In genomic region chr3:125481375-125481759, GRCh38 we compare ENCODE assay signal across 6 cellular contexts. TPM values are rescaled to one million over a fixed set of nuclear protein-coding genes. Genes with fewer than 3 reads are reported as not detected.
A peak's percentile ranks its signal among the peaks of the same experiment; 100 is the strongest.
DNase-seq lines count a peak whose midpoint lies in the region; ATAC-seq and TF ChIP-seq lines count a peak whose summit lies in the region.
"Not testable (repeated sequence)": the region's sequence is repeated elsewhere in the genome, so short reads cannot be mapped to it uniquely, and the experiment has no call there.

No MANE protein-coding gene starts in this region.

- H3K4me2 ChIP-seq in IMR-90 (ENCODE audit: low read depth, low read length); fibroblast of lung (ENCODE audit: extremely low read depth, insufficient read depth, low read length): not testable (repeated sequence)

- not testable (repeated sequence) for H3K27me3 ChIP-seq in AG04450 (ENCODE audit: control insufficient read depth, insufficient read depth, low read length); IMR-90 (ENCODE audit: control insufficient read depth, insufficient read depth, low read length); brain microvascular endothelial cell (replicated peaks); fibroblast of lung (ENCODE audit: control insufficient read depth, insufficient read depth, low read length)

- not testable (repeated sequence) for H2BK20ac ChIP-seq in IMR-90 (ENCODE audit: low read depth, low read length)

- not testable (repeated sequence) for H3K4me3 ChIP-seq in AG04450 (ENCODE audit: low read depth, low read length); IMR-90 (ENCODE audit: insufficient read depth, low read depth, low read length); brain microvascular endothelial cell (ENCODE audit: low read depth, low read length); fibroblast of lung (replicated peaks in 1 of 4; ENCODE audit: control extremely low read depth in 1 of 4, insufficient read depth in 1 of 4, low read depth in 3 of 4, low read length in 4 of 4)

- peaks cover 23% of the 10 kb centered on the region for H3K36me3 Mint-ChIP-seq in activated CD4-positive, alpha-beta T cell treated with anti-CD3 and anti-CD28 coated beads, Interleukin-2, amount 10 ng/mL, durations not matched to agents 24 days and 14 days (ENCODE audit: low read depth)

- H4K5ac ChIP-seq in IMR-90 (ENCODE audit: low read depth, low read length), result not testable (repeated sequence)

- H3K36me3 ChIP-seq in IMR-90 (ENCODE audit: control insufficient read depth, insufficient read depth, low read length), result peaks cover 16% of the 10 kb centered on the region
- H3K36me3 ChIP-seq in brain microvascular endothelial cell (replicated peaks); fibroblast of lung (ENCODE audit: control insufficient read depth, insufficient read depth, low read length): not testable (repeated sequence)

- TF ChIP-seq POLR2A in IMR-90 (IDR thresholded peaks at IDR 0.05; ENCODE audit: low read depth, low read length), result not testable (repeated sequence)

- H3K9me3 Mint-ChIP-seq in activated CD4-positive, alpha-beta T cell treated with anti-CD3 and anti-CD28 coated beads, Interleukin-2, amount 10 ng/mL, durations not matched to agents 24 days and 14 days, result not testable (repeated sequence)

- H3K27ac Mint-ChIP-seq in activated CD4-positive, alpha-beta T cell treated with anti-CD3 and anti-CD28 coated beads, Interleukin-2, amount 10 ng/mL, durations not matched to agents 24 days and 14 days, result not testable (repeated sequence)

- not testable (repeated sequence) for DNase-seq in AG04450 (ENCODE audit: low read depth, low spot score); IMR-90; fibroblast of lung (ENCODE audit: low read depth in 2 of 2); omental fat pad (ENCODE audit: low spot score)
- DNase-seq in activated CD4-positive, alpha-beta T cell treated with anti-CD3 and anti-CD28 coated beads, Interleukin-2, amount 10 ng/mL, durations not matched to agents 24 days and 14 days, result peak; percentile 9
- DNase-seq in brain microvascular endothelial cell, result peak; percentile 4

- not testable (repeated sequence) for H3K4ac ChIP-seq in IMR-90 (ENCODE audit: low read depth, low read length)

- H4K91ac ChIP-seq in IMR-90 (ENCODE audit: insufficient read depth, low read depth, low read length), result not testable (repeated sequence)

- TF ChIP-seq CTCF in AG04450 (IDR thresholded peaks at IDR 0.05; ENCODE audit: low read depth, low read length); IMR-90 (conservative IDR thresholded peaks at IDR 0.05; ENCODE audit: low read depth, low read length); brain microvascular endothelial cell (IDR thresholded peaks at IDR 0.05; ENCODE audit: low read depth, low read length, missing control alignments); fibroblast of lung (conservative IDR thresholded peaks at IDR 0.05 in 1 of 2, IDR thresholded peaks at IDR 0.05 in 1 of 2; ENCODE audit: low read depth in 1 of 2, low read length in 2 of 2); omental fat pad (IDR thresholded peaks at IDR 0.05): not testable (repeated sequence)

- H2BK5ac ChIP-seq in IMR-90 (ENCODE audit: low read depth, low read length, poor library complexity, severe bottlenecking), result not testable (repeated sequence)

- not testable (repeated sequence) for H2AK5ac ChIP-seq in IMR-90 (ENCODE audit: low read depth, low read length)

- not testable (repeated sequence) for H3K14ac ChIP-seq in IMR-90 (replicated peaks; ENCODE audit: low read depth, low read length)

- H2BK120ac ChIP-seq in IMR-90 (ENCODE audit: low read depth, low read length), result not testable (repeated sequence)

- H3K9ac ChIP-seq in IMR-90 (ENCODE audit: low read depth, low read length); fibroblast of lung (ENCODE audit: insufficient read depth, low read length): not testable (repeated sequence)

- in situ Hi-C loops in IMR-90 (cut with MboI; ENCODE audit: low sequenced_read_pairs); brain microvascular endothelial cell (cut with HindIII; ENCODE audit: low pct_ligation_motif_present, low sequenced_read_pairs): not testable (repeated sequence)

- dilution Hi-C loops in IMR-90 (cut with HindIII; ENCODE audit: low sequenced_read_pairs, unreplicated experiment), result not testable (repeated sequence)

- CTCF ChIA-PET in AG04450 (lab: Charles Lee), result not testable (repeated sequence)
- CTCF ChIA-PET in IMR-90 (lab: Yijun Ruan, JAX), result interaction anchor here (1.0 kb wide), 1 partner anchor 11 kb away, joined by 3 read pairs; no protein-coding TSS in a partner anchor

- POLR2A ChIA-PET in AG04450 (lab: Yijun Ruan, JAX), result interaction anchor here (0.6 to 1.4 kb wide), 7 partner anchors 8 to 429 kb away, joined by 3 to 9 read pairs (median 5); partner anchors contain the start of genes OSBPL11 and SNX4
- POLR2A ChIA-PET in IMR-90 (lab: Charles Lee; ENCODE audit: unreplicated experiment), result not testable (repeated sequence)

- H3K27ac ChIP-seq in AG04450 (ENCODE audit: low read depth, low read length) (peak overlapping the region; percentile 49), IMR-90 (ENCODE audit: insufficient read depth, low read length) (peak overlapping the region; percentile 10; the same call in 1 of the 2 replicates), fibroblast of lung (ENCODE audit: insufficient read depth, low read length) (peak overlapping the region; percentile 10)
- H3K27ac ChIP-seq in brain microvascular endothelial cell, result not testable (repeated sequence)

- H2AFZ ChIP-seq in IMR-90 (replicated peaks; ENCODE audit: low read length, poor library complexity); fibroblast of lung (ENCODE audit: low read length): not testable (repeated sequence)

- WGBS in IMR-90 (ENCODE audit: extremely low coverage in 2 of 2, insufficient read length in 1 of 2), 2 experiments, result 96% methylated on average over 3 of the region's 9 CpGs; no CpG with 5 or more reads in 1 of the 2 experiments

- not testable (repeated sequence) for H3K9me1 ChIP-seq in IMR-90 (ENCODE audit: insufficient read depth, low read length)

- not testable (repeated sequence) for H3K23ac ChIP-seq in IMR-90 (ENCODE audit: low read depth, low read length)

- not testable (repeated sequence) for H3K4me1 ChIP-seq in IMR-90 (ENCODE audit: control insufficient read depth, insufficient read depth, low read length); fibroblast of lung (ENCODE audit: control insufficient read depth, extremely low read depth, insufficient read depth, low read length)

- H4K20me1 ChIP-seq in IMR-90 (ENCODE audit: insufficient read depth, low read length); fibroblast of lung (ENCODE audit: control insufficient read depth, extremely low read depth, insufficient read depth, low read length): not testable (repeated sequence)

- H3K56ac ChIP-seq in IMR-90 (ENCODE audit: extremely low read depth, insufficient read depth, low read length), result not testable (repeated sequence)

- ATAC-seq in IMR-90 (ENCODE audit: low read depth), result not testable (repeated sequence)
- peak; percentile 52 for ATAC-seq in omental fat pad (ENCODE audit: low FRiP score)

- H2AK9ac ChIP-seq in IMR-90 (replicated peaks; ENCODE audit: low read depth, low read length, poor library complexity), result not testable (repeated sequence)

- not testable (repeated sequence) for H3K4me1 Mint-ChIP-seq in activated CD4-positive, alpha-beta T cell treated with anti-CD3 and anti-CD28 coated beads, Interleukin-2, amount 10 ng/mL, durations not matched to agents 24 days and 14 days

- not testable (repeated sequence) for H3K18ac ChIP-seq in IMR-90 (ENCODE audit: low read depth, low read length)

- not testable (repeated sequence) for BruUV-seq in IMR-90 (replicated peaks; lab: Mats Ljungman, UMichigan)

- H3K4me3 Mint-ChIP-seq in activated CD4-positive, alpha-beta T cell treated with anti-CD3 and anti-CD28 coated beads, Interleukin-2, amount 10 ng/mL, durations not matched to agents 24 days and 14 days, result not testable (repeated sequence)

- H3K9me3 ChIP-seq in AG04450 (ENCODE audit: control insufficient read depth, insufficient read depth, low read length); IMR-90 (ENCODE audit: control insufficient read depth, insufficient read depth, low read length); fibroblast of lung (ENCODE audit: control insufficient read depth, insufficient read depth, low read depth, low read length): not testable (repeated sequence)

- H3K27me3 Mint-ChIP-seq in activated CD4-positive, alpha-beta T cell treated with anti-CD3 and anti-CD28 coated beads, Interleukin-2, amount 10 ng/mL, durations not matched to agents 24 days and 14 days, result not testable (repeated sequence)

- not testable (repeated sequence) for H2BK15ac ChIP-seq in IMR-90 (ENCODE audit: low read depth, low read length)

- peaks cover 17 to 27% of the 10 kb centered on the region in 2 experiments; a peak in 3 of 4 replicates for H3K79me1 ChIP-seq in IMR-90 (ENCODE audit: low read depth in 1 of 2, low read length in 2 of 2)

- not testable (repeated sequence) for H4K8ac ChIP-seq in IMR-90 (ENCODE audit: low read depth in 2 of 2, low read length in 2 of 2)

- TF ChIP-seq RAD21 in IMR-90 (IDR thresholded peaks at IDR 0.05; ENCODE audit: low read length), result not testable (repeated sequence)

- intact Hi-C loops in IMR-90 (cut with micrococcal nuclease); activated CD4-positive, alpha-beta T cell treated with anti-CD3 and anti-CD28 coated beads, Interleukin-2, amount 10 ng/mL, durations not matched to agents 24 days and 14 days (cut with micrococcal nuclease): not testable (repeated sequence)

- not testable (repeated sequence) for H3K79me2 ChIP-seq in fibroblast of lung (ENCODE audit: control insufficient read depth, insufficient read depth, low read length)

RNA-seq across cellular contexts. Expression of gene SNX4, which starts 38.6 kb away (rescaled TPM):
- 15.8 and 19.1 TPM in 2 replicates for polyA plus RNA-seq in AG04450 (2011; rRNA removed)
- polyA minus RNA-seq in AG04450 (2011; rRNA and poly(A)+ RNA removed), result 12.2 and 15.7 TPM in 2 replicates
- total RNA-seq in IMR-90 (2012; rRNA removed), result 25.6 and 42.2 TPM in 2 replicates
- polyA plus RNA-seq in IMR-90 (2012; rRNA removed), result 8.3 and 10.7 TPM in 2 replicates
- 2.9 and 5.7 TPM in 2 replicates for polyA plus RNA-seq in IMR-90 (2012; cell fraction: cytosol; rRNA removed)
- polyA plus RNA-seq in IMR-90 (2012; cell fraction: nucleus; rRNA removed; ENCODE audit: low replicate concordance), result 3.3 and 7.3 TPM in 2 replicates
- total RNA-seq in activated CD4-positive, alpha-beta T cell treated with anti-CD3 and anti-CD28 coated beads, Interleukin-2, amount 10 ng/mL, durations not matched to agents 24 days and 14 days, result 44.4 and 45.3 TPM in 2 replicates
- 23.8 and 28.8 TPM in 2 replicates for total RNA-seq in fibroblast of lung
- polyA plus RNA-seq in fibroblast of lung, result 15.9 and 22.1 TPM in 2 replicates
- polyA plus RNA-seq in fibroblast of lung (2012), result 18.6 and 21.5 TPM in 2 replicates
- polyA minus RNA-seq in fibroblast of lung (ENCODE audit: low replicate concordance), result 1.6 and 6.3 TPM in 2 replicates
- total RNA-seq in omental fat pad, result 10 to 100 TPM; 35.0 to 49.0 (median 39.6) TPM
